In genomic region chr17:7476474-7476873, GRCh38 we compare ENCODE assay signal across 1 cellular context.
TF ChIP-seq lines count a peak whose summit lies in the region.

No MANE protein-coding gene starts in this region.

TF ChIP-seq in SK-N-SH, 30 proteins besides CTCF, POLR2A, EP300 and RAD21 (continued from another document):
- TF ChIP-seq, protein P1, sequence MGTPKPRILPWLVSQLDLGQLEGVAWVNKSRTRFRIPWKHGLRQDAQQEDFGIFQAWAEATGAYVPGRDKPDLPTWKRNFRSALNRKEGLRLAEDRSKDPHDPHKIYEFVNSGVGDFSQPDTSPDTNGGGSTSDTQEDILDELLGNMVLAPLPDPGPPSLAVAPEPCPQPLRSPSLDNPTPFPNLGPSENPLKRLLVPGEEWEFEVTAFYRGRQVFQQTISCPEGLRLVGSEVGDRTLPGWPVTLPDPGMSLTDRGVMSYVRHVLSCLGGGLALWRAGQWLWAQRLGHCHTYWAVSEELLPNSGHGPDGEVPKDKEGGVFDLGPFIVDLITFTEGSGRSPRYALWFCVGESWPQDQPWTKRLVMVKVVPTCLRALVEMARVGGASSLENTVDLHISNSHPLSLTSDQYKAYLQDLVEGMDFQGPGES (IDR thresholded peaks at IDR 0.05; ENCODE audit: low read depth, low read length) = no peak
- no peak for TF ChIP-seq EZH2phosphoT487 (IDR thresholded peaks at IDR 0.05; ENCODE audit: borderline replicate concordance, low read depth)
TF ChIP-seq in SK-N-SH: peak in this region for 1.
